ENCODE assay signal across 8 cellular contexts in the genomic region with DNA sequence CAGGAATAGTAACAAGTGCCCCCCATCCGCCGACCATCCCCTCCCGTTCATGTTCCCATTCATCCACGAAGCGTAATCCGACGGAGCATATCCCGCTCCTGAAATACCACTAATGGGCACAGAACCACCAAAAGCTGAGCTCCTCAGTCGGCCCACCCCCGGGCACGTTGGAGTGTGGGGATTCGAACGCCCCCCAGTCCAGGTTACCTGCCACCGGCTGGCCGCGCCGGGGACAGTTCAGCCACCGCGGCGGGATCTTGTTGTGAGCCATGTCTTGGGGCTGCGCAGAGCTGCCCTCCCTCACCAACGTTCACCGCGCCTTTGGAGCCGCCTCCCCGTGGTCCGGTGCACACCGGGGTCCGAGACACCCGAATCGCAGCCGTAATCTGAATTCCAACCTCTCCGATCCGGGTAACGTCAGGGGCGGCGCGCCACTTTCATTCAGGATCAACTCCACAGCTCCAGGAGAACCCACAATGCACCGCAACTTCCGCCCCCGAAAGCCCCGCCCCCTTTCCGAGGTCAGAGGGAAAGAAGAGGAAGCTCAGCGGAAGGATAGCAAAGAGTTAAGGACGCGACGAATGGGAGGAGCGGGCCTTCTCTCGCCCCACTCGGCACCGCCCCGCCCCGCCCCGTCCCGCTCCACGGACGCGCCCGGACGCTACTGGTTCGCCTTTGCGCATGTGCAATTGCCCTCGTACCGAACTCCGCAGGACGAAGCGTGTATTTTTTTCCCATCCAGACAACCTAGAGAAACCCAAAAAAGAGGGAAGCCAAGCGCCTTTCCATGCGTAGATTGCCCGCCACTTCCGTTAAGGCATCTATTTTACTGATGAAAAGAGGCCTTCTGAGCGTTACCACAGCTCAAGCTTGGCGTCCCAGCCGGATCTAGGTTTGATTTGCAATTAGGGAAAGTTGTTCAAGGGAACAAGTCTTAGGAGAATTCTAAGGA. TPM values are rescaled to one million over a fixed set of nuclear protein-coding genes. Genes with fewer than 3 reads are reported as not detected.
DNase-seq lines count a peak whose midpoint lies in the region; ATAC-seq and TF ChIP-seq lines count a peak whose summit lies in the region.

Gene RNGTT, minus strand, starts transcription at position 480 of the 952 bp plus-strand sequence. Its CDS starts 209 bp downstream, at position 271.

- no peaks in the 10 kb centered on the region for H4K20me1 ChIP-seq in mammary epithelial cell (ENCODE audit: insufficient read depth, low read length)

- H3K79me2 ChIP-seq in ACC112 (ENCODE audit: control insufficient read depth, insufficient read depth, low read length, unreplicated experiment) (peaks cover 45% of the 10 kb centered on the region), mammary epithelial cell (ENCODE audit: insufficient read depth, low read length) (peaks cover 52% of the 10 kb centered on the region)

- H3K27me3 ChIP-seq in ACC112 (ENCODE audit: insufficient read depth, low read length): no peaks in the 10 kb centered on the region
- no peaks in the 10 kb centered on the region for H3K27me3 ChIP-seq in mammary epithelial cell (ENCODE audit: insufficient read depth, low read length)
- H3K27me3 ChIP-seq in iPS-20b (ENCODE audit: insufficient read depth, low read length): no peaks in the 10 kb centered on the region

- 6% methylated on average over 32 of the region's 74 CpGs for WGBS in mammary epithelial cell (ENCODE audit: low coverage, missing lambda C conversion rate)

- H3K4me1 ChIP-seq in ACC112 (ENCODE audit: control insufficient read depth, insufficient read depth, low read length, unreplicated experiment) (no peaks in the 10 kb centered on the region), mammary epithelial cell (ENCODE audit: insufficient read depth, low read length) (peaks cover 10% of the 10 kb centered on the region), iPS-20b (ENCODE audit: insufficient read depth, low read length) (peaks cover 8% of the 10 kb centered on the region; the same call in 1 of the 2 replicates)

- DNase-seq in NCI-H2196 treated with DMSO at 0.1 percent for 48 hours (lab: John Stamatoyannopoulos, UW; ENCODE audit: unreplicated experiment) (peak; percentile 96), mammary epithelial cell (peak; percentile 98)

- H3K9ac ChIP-seq in mammary epithelial cell (ENCODE audit: insufficient read depth, low read length): peak within 1 kb of the TSS; percentile 96
- peak within 1 kb of the TSS; percentile 95 for H3K9ac ChIP-seq in iPS-20b (ENCODE audit: low read depth, low read length)

- H3K9me3 ChIP-seq in mammary epithelial cell (replicated peaks; ENCODE audit: insufficient read depth, low read length) (peaks cover 2% of the 10 kb centered on the region), iPS-20b (ENCODE audit: insufficient read depth, low read depth, low read length) (0 out of 2 replicates have a peak, but pooled peaks cover 4% of the 10 kb centered on the region)

- H2AFZ ChIP-seq in ACC112 (ENCODE audit: low read length, unreplicated experiment) (peak within 1 kb of the TSS; percentile 100), mammary epithelial cell (ENCODE audit: low read depth, low read length) (peak within 1 kb of the TSS; percentile 99)

- no peak for TF ChIP-seq CTCF in VCaP (conservative IDR thresholded peaks at IDR 0.05)
- peak in 1 of 2 donors; percentile 15 for TF ChIP-seq CTCF in mammary epithelial cell (conservative IDR thresholded peaks at IDR 0.05 in 1 of 2, IDR thresholded peaks at IDR 0.05 in 1 of 2; ENCODE audit: extremely low read depth in 1 of 2, insufficient read depth in 1 of 2, low read depth in 1 of 2, low read length in 2 of 2)

- H3K27ac ChIP-seq in ACC112 (ENCODE audit: low read depth, low read length) (peak within 1 kb of the TSS; percentile 57), VCaP (peak within 1 kb of the TSS; percentile 80), mammary epithelial cell (ENCODE audit: insufficient read depth, low read depth, low read length) (peak within 1 kb of the TSS; percentile 76), iPS-20b (ENCODE audit: low read length) (peak within 1 kb of the TSS; percentile 22), skin epidermis (peak within 1 kb of the TSS; percentile 45 to 91 (median 83))

- in situ Hi-C loops in mammary epithelial cell (cut with MboI; ENCODE audit: low sequenced_read_pairs in 2 of 2): no loop called here

- H3K4me3 ChIP-seq in ACC112 (ENCODE audit: low read depth, low read length) (peak within 1 kb of the TSS; percentile 96), mammary epithelial cell (replicated peaks in 1 of 3; ENCODE audit: insufficient read depth in 1 of 3, low read depth in 2 of 3, low read length in 3 of 3) (peak within 1 kb of the TSS; percentile 95 to 100 (median 96)), iPS-20b (ENCODE audit: low read length) (peak within 1 kb of the TSS; percentile 100), skin epidermis (peak within 1 kb of the TSS; percentile 64 to 98 (median 87))

- no peaks in the 10 kb centered on the region for H3K36me3 ChIP-seq in ACC112 (ENCODE audit: insufficient read depth, low read length)
- peaks cover 2% of the 10 kb centered on the region for H3K36me3 ChIP-seq in mammary epithelial cell (ENCODE audit: insufficient read depth, low read length)
- no peaks in the 10 kb centered on the region for H3K36me3 ChIP-seq in iPS-20b (ENCODE audit: insufficient read depth, low read depth, low read length)

- dilution Hi-C loops in mammary epithelial cell (cut with HindIII; ENCODE audit: low sequenced_read_pairs): no loop called here

- ATAC-seq in GM18870 (IDR thresholded peaks at IDR 0.05; ENCODE audit: unreplicated experiment) (peak; percentile 89), HG03135 (IDR thresholded peaks at IDR 0.05; ENCODE audit: unreplicated experiment) (peak; percentile 98)

- BruUV-seq in mammary epithelial cell (replicated peaks; lab: Mats Ljungman, UMichigan): TSS peak; percentile 85

- intact Hi-C loops in mammary epithelial cell (cut with micrococcal nuclease): no loop called here

- H3K4me2 ChIP-seq in mammary epithelial cell (ENCODE audit: insufficient read depth, low read depth, low read length): peak within 1 kb of the TSS; percentile 85

- CTCF ChIA-PET in mammary epithelial cell (lab: Charles Lee; ENCODE audit: low non-redundant PET): no interaction called here

RNA-seq across cellular contexts. Expression of gene RNGTT, which starts in this region (rescaled TPM):
- total RNA-seq in mammary epithelial cell: 10 to 100 TPM; 15.5 to 23.5 TPM
- polyA plus RNA-seq in mammary epithelial cell: 5.2 TPM
- polyA minus RNA-seq in mammary epithelial cell: 7.3 TPM

Comparison
In these comparisons a context has a peak if more than half of its experiments do, and no peak if none do; other contexts are left out.
1. Peak in every context shown above with its lines: DNase-seq, ATAC-seq, H3K4me3 ChIP-seq and H3K27ac ChIP-seq.
2. H3K27ac ChIP-seq: peak in every context shown above with its lines; median percentile 83 in skin epidermis; 80 in VCaP; 76 in mammary epithelial cell; 57 in ACC112; 22 in iPS-20b.